In the genomic region with DNA sequence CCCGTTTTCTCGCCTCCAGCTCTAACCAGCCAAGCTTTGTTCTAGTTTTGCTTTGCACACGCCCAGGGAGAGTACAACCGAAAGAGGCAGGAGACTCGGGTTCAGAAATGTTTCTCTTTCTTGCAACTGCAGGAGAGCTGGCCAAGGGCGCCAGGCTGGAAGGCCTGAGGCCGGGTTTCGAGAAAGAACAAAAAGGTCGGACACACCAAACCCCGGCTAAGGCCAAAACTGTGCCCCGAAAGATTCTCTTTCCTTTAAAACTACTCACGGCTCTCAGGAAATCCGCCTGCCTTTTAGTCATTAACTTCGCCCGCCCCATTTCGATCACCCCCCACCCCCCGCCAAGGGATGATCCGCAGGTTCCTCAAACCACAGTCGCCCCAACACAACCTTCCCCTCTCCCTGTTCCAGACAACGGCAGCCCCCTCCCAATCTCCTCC, we compare ENCODE assay signal across 8 cellular contexts. TPM values are rescaled to one million over a fixed set of nuclear protein-coding genes. Genes with fewer than 3 reads are reported as not detected.
DNase-seq lines count a peak whose midpoint lies in the region; ATAC-seq and TF ChIP-seq lines count a peak whose summit lies in the region.

No MANE protein-coding gene starts in this region.

- TF ChIP-seq POLR2A in prostate gland (IDR thresholded peaks at IDR 0.05) = no peak
- TF ChIP-seq POLR2A in vagina (IDR thresholded peaks at IDR 0.05) = peak in 1 of 2 donors; percentile 25

- H4K20me1 ChIP-seq in SK-N-SH (ENCODE audit: insufficient read depth) = peaks cover 49% of the 10 kb centered on the region

- H3F3A ChIP-seq in SK-N-SH (replicated peaks; ENCODE audit: insufficient read depth) = no peaks in the 10 kb centered on the region

- CTCF ChIA-PET in SK-N-SH (lab: Yijun Ruan, JAX) = interaction anchor here (0.6 to 3.5 kb wide), 8 partner anchors 10 to 248 kb away, joined by 3 to 9 read pairs (median 3); no protein-coding TSS in a partner anchor

- WGBS in SK-N-SH (ENCODE audit: low lambda C conversion rate) = 2% methylated on average over 19 of the region's 20 CpGs
- WGBS in prostate gland = under 1% methylated on average over 20 of the region's 20 CpGs

- intact Hi-C loops in prostate gland (cut with DNase I) (loop anchor here (5.0 to 10.0 kb wide), 3 partner anchors 81 to 301 kb away; a partner anchor contains a TSS), vagina (cut with DNase I) (no loop called here)

- no peak overlapping the region for H2AFZ ChIP-seq in SK-N-SH (ENCODE audit: low read depth)

- H3K9ac ChIP-seq in SK-N-SH = peak overlapping the region; percentile 99

- POLR2A ChIA-PET in SK-N-SH (lab: Yijun Ruan, JAX) = interaction anchor here (0.6 to 2.0 kb wide), 5 partner anchors 36 to 453 kb away, joined by 3 to 9 read pairs (median 3); a partner anchor contains a TSS

- peak overlapping the region; percentile 87 for H3K4me2 ChIP-seq in SK-N-SH

- TF ChIP-seq RAD21 in SK-N-SH (IDR thresholded peaks at IDR 0.05; ENCODE audit: low read length) = no peak

- H3K36me3 ChIP-seq in SK-N-SH (replicated peaks in 1 of 2; ENCODE audit: control insufficient read depth in 1 of 2, insufficient read depth in 2 of 2, low read length in 1 of 2) = peaks cover 36% of the 10 kb centered on the region in 2 experiments
- H3K36me3 ChIP-seq in right atrium auricular region = peaks cover 25% of the 10 kb centered on the region
- no peaks in the 10 kb centered on the region for H3K36me3 ChIP-seq in prostate gland
- H3K36me3 ChIP-seq in vagina = peaks cover 0 to 6% of the 10 kb centered on the region in 2 donors

- TF ChIP-seq EP300 in SK-N-SH (IDR thresholded peaks at IDR 0.05; ENCODE audit: borderline replicate concordance in 1 of 2, low read depth in 1 of 2, low read length in 1 of 2) = no peak

- H3K79me2 ChIP-seq in SK-N-SH (ENCODE audit: insufficient read depth) = peaks cover 55% of the 10 kb centered on the region

- H3K4me3 ChIP-seq in SK-N-SH (ENCODE audit: low read depth in 2 of 2, low read length in 1 of 2) = peak overlapping the region; percentile 89 to 97
- peak overlapping the region; percentile 86 to 87 for H3K4me3 ChIP-seq in right atrium auricular region
- peak overlapping the region; percentile 83 to 85 for H3K4me3 ChIP-seq in prostate gland
- peak overlapping the region; percentile 73 to 89 for H3K4me3 ChIP-seq in vagina

- H3K27me3 ChIP-seq in SK-N-SH (ENCODE audit: insufficient read depth) = no peaks in the 10 kb centered on the region
- H3K27me3 ChIP-seq in right atrium auricular region = no peaks in the 10 kb centered on the region
- H3K27me3 ChIP-seq in prostate gland (replicated peaks; ENCODE audit: insufficient read depth) = no peaks in the 10 kb centered on the region
- H3K27me3 ChIP-seq in vagina = no peaks in the 10 kb centered on the region

- peaks cover 0 to 11% of the 10 kb centered on the region in 2 experiments; a peak in 2 of 4 replicates for H3K4me1 ChIP-seq in SK-N-SH (ENCODE audit: control insufficient read depth in 1 of 2, insufficient read depth in 2 of 2, low read depth in 1 of 2, low read length in 1 of 2)
- H3K4me1 ChIP-seq in right atrium auricular region = peaks cover 0 to 34% of the 10 kb centered on the region in 2 donors
- H3K4me1 ChIP-seq in prostate gland (replicated peaks) = no peaks in the 10 kb centered on the region
- H3K4me1 ChIP-seq in vagina = peaks cover 46% of the 10 kb centered on the region

- peak overlapping the region; percentile 95 to 96 for H3K27ac ChIP-seq in SK-N-SH (ENCODE audit: low read depth in 2 of 2, low read length in 1 of 2)
- H3K27ac ChIP-seq in right atrium auricular region = peak overlapping the region; percentile 98 to 99
- H3K27ac ChIP-seq in prostate gland = peak overlapping the region; percentile 98 to 99
- H3K27ac ChIP-seq in vagina = peak overlapping the region; percentile 98

- no peak for TF ChIP-seq CTCF in SK-N-SH (IDR thresholded peaks at IDR 0.05)
- no peak for TF ChIP-seq CTCF in right atrium auricular region (IDR thresholded peaks at IDR 0.05)
- TF ChIP-seq CTCF in prostate gland (IDR thresholded peaks at IDR 0.05) = no peak
- no peak for TF ChIP-seq CTCF in vagina (IDR thresholded peaks at IDR 0.05)

- H3K9me3 ChIP-seq in SK-N-SH (peaks cover 10% of the 10 kb centered on the region), right atrium auricular region (peaks cover 0 to 8% of the 10 kb centered on the region in 2 donors), prostate gland (no peaks in the 10 kb centered on the region), vagina (no peaks in the 10 kb centered on the region)

- no peaks in the 10 kb centered on the region for H3K9me2 ChIP-seq in SK-N-SH

- peak; percentile 23 for ATAC-seq in GM19035 (IDR thresholded peaks at IDR 0.05; ENCODE audit: unreplicated experiment)
- peak; percentile 35 for ATAC-seq in HG03342 (IDR thresholded peaks at IDR 0.05; ENCODE audit: unreplicated experiment)

- DNase-seq in Ammon's horn (ENCODE audit: low spot score) (peak; percentile 61), SK-N-SH (no peak), amniotic stem cell (lab: John Stamatoyannopoulos, UW) (peak; percentile 26), right atrium auricular region (ENCODE audit: low spot score) (peak; percentile 69), prostate gland (ENCODE audit: low spot score) (peak; percentile 46), vagina (ENCODE audit: extremely low spot score in 2 of 2) (peak in 1 of 2 donors; percentile 89)

TF ChIP-seq in SK-N-SH, 30 proteins besides CTCF, POLR2A, EP300 and RAD21:
- TF ChIP-seq NRF1 (IDR thresholded peaks at IDR 0.05; ENCODE audit: low read depth, low read length) = no peak
- peak; percentile 10; the same call in 1 of the 2 replicates for TF ChIP-seq TAF1 (IDR thresholded peaks at IDR 0.05; ENCODE audit: borderline replicate concordance, low read depth, low read length)
- TF ChIP-seq MXI1 (IDR thresholded peaks at IDR 0.05; ENCODE audit: low read depth, low read length) = 0 out of 2 replicates have a peak, but pooled peaks have one; percentile 28

RNA-seq across cellular contexts. Expression of a gene that starts 0.6 kb away (rescaled TPM):
- 2.8 and 3.9 TPM in 2 replicates for polyA plus RNA-seq in SK-N-SH (2012; rRNA removed)
- 3.6 and 4.3 TPM in 2 replicates for polyA plus RNA-seq in SK-N-SH (2012; cell fraction: cytosol; rRNA removed)
- 2.9 and 6.4 TPM in 2 replicates for polyA plus RNA-seq in SK-N-SH (2012; cell fraction: nucleus; rRNA removed)
- total RNA-seq in right atrium auricular region (10 to 100 TPM; 21.3 to 26.0 TPM), prostate gland (10 to 100 TPM; 17.4 to 20.8 TPM), vagina (16.5 TPM)

RNA-seq across cellular contexts. Expression of a gene that starts 58.3 kb away (rescaled TPM):
- not detected in 2 replicates for polyA plus RNA-seq in SK-N-SH (2012; rRNA removed)
- 0.01 TPM in 2 replicates for polyA plus RNA-seq in SK-N-SH (2012; cell fraction: cytosol; rRNA removed)
- not detected in 2 replicates for polyA plus RNA-seq in SK-N-SH (2012; cell fraction: nucleus; rRNA removed)
- total RNA-seq in right atrium auricular region = 1 to 10 TPM in 1 of 2 donors, under 1 TPM in 1; 0.67 to 1.1 TPM
- 1 to 10 TPM; 1.9 TPM for total RNA-seq in prostate gland
- total RNA-seq in vagina = 0.98 TPM
